In genomic region chr3:3080309-3080708, GRCh38 we compare ENCODE assay signal across 20 cellular contexts.
"Had no signal": no experiment of that assay in that cellular context is flagged by ENCODE, and none has a peak within 500 bp of the region (broad histone marks: within the 10 kb centered on the region; RNA-seq: fewer than 3 reads in every experiment).

No MANE protein-coding gene starts in this region.

- H3K9me3 ChIP-seq: breast epithelium, esophagus muscularis mucosa, heart left ventricle, left lung, lower lobe of right lung, neutrophil, right lobe of liver, tibial nerve had no signal

- H3K4me1 ChIP-seq: breast epithelium, esophagus muscularis mucosa, foreskin keratinocyte, heart left ventricle, left lung, lower lobe of right lung, right lobe of liver, tibial nerve had no signal

- DNase-seq: activated CD4-positive, alpha-beta T cell treated with anti-CD3 and anti-CD28 coated beads for 36 hours; activated CD4-positive, CD25-positive, alpha-beta regulatory T cell; activated naive CD4-positive, alpha-beta T cell; activated T-cell treated with anti-CD3 and anti-CD28 coated beads for 4 hours; activated T-cell treated with anti-CD3 and anti-CD28 coated beads, Interleukin-2, amount 50 U/mL, for 72 hours; foreskin keratinocyte; heart left ventricle; hypothalamus; left lung; lower lobe of right lung; mesenchymal stem cell; natural killer cell; right lobe of liver; stimulated activated CD4-positive, alpha-beta T cell treated with anti-CD3 and anti-CD28 coated beads, Interleukin-2, amount 100 ng/mL, for 48 hours; stimulated activated naive CD4-positive, alpha-beta T cell treated with Interleukin-2 at 50 U/mL for 16 hours had no signal

- ATAC-seq: activated CD4-positive, alpha-beta T cell treated with anti-CD3 and anti-CD28 coated beads for 36 hours; activated naive CD4-positive, alpha-beta T cell treated with anti-CD3 and anti-CD28 coated beads, Interleukin-2, amount 50 U/mL, for 72 hours; activated T-cell treated with anti-CD3 and anti-CD28 coated beads, Interleukin-2, amount 50 U/mL, for 72 hours; foreskin keratinocyte; heart left ventricle; left lung; lower lobe of right lung; natural killer cell; right lobe of liver had no signal

- H3K27ac ChIP-seq: breast epithelium, esophagus muscularis mucosa, foreskin keratinocyte, heart left ventricle, left lung, lower lobe of right lung, neutrophil, right lobe of liver, tibial nerve had no signal

- H3K4me3 ChIP-seq: breast epithelium, esophagus muscularis mucosa, heart left ventricle, left lung, lower lobe of right lung, right lobe of liver, tibial nerve had no signal

- H3K27me3 ChIP-seq: breast epithelium, foreskin keratinocyte, left lung, neutrophil, right lobe of liver, tibial nerve had no signal

- H3K36me3 ChIP-seq: breast epithelium, esophagus muscularis mucosa, heart left ventricle, left lung, lower lobe of right lung, neutrophil, right lobe of liver, tibial nerve had no signal
